Comparison of ENCODE assay signal across 8 cellular contexts in genomic region chr5:115168829-115169391, GRCh38. TPM values are rescaled to one million over a fixed set of nuclear protein-coding genes. Genes with fewer than 3 reads are reported as not detected.
DNase-seq lines count a peak whose midpoint lies in the region; ATAC-seq and TF ChIP-seq lines count a peak whose summit lies in the region.

No MANE protein-coding gene starts in this region.

- no peak overlapping the region for H3K27ac ChIP-seq in CD4-positive, CD25-positive, alpha-beta regulatory T cell (ENCODE audit: insufficient read depth, low read length, poor library complexity, severe bottlenecking)
- H3K27ac ChIP-seq in endodermal cell (ENCODE audit: low read depth, low read length): peak overlapping the region; percentile 89
- no peak overlapping the region for H3K27ac ChIP-seq in naive thymus-derived CD4-positive, alpha-beta T cell (ENCODE audit: low read depth, low read length)

- CTCF ChIA-PET in naive thymus-derived CD4-positive, alpha-beta T cell (lab: Charles Lee): interaction anchor here (0.7 kb wide), 1 partner anchor 44 kb away, joined by 3 read pairs; no protein-coding TSS in a partner anchor

- H3K9me3 Mint-ChIP-seq in CD4-positive, CD25-positive, alpha-beta regulatory T cell: peaks cover 2 to 17% (median 7%) of the 10 kb centered on the region in 7 donors
- peaks cover 43% of the 10 kb centered on the region for H3K9me3 Mint-ChIP-seq in endodermal cell
- peaks cover 3 to 40% (median 12%) of the 10 kb centered on the region in 11 donors for H3K9me3 Mint-ChIP-seq in naive thymus-derived CD4-positive, alpha-beta T cell

- no peak for DNase-seq in CD4-positive, CD25-positive, alpha-beta regulatory T cell
- peak; percentile 58 for DNase-seq in RKO (ENCODE audit: low spot score)
- peak; percentile 74 for DNase-seq in endodermal cell
- DNase-seq in naive thymus-derived CD4-positive, alpha-beta T cell: peak in 1 of 9 donors; percentile 11
- no peak for DNase-seq in H4 (ENCODE audit: low spot score)

- peaks cover 4 to 19% (median 8%) of the 10 kb centered on the region in 4 donors for H3K4me1 Mint-ChIP-seq in CD4-positive, CD25-positive, alpha-beta regulatory T cell
- peaks cover 15% of the 10 kb centered on the region for H3K4me1 Mint-ChIP-seq in endodermal cell
- peaks cover 6 to 17% (median 12%) of the 10 kb centered on the region in 7 donors for H3K4me1 Mint-ChIP-seq in naive thymus-derived CD4-positive, alpha-beta T cell

- peaks cover 66% of the 10 kb centered on the region for H3K27me3 Mint-ChIP-seq in CD4-positive, CD25-positive, alpha-beta regulatory T cell
- H3K27me3 Mint-ChIP-seq in endodermal cell (ENCODE audit: insufficient read depth): peaks cover 23% of the 10 kb centered on the region
- peaks cover 59 to 74% (median 62%) of the 10 kb centered on the region in 5 donors for H3K27me3 Mint-ChIP-seq in naive thymus-derived CD4-positive, alpha-beta T cell

- intact Hi-C loops in naive thymus-derived CD4-positive, alpha-beta T cell (cut with micrococcal nuclease): loop anchor here in 1 of 2 donors (2.0 kb wide), 1 partner anchor 128 kb away; the partner anchor contains the start of gene CCDC112

- no peaks in the 10 kb centered on the region for H3K36me3 ChIP-seq in CD4-positive, CD25-positive, alpha-beta regulatory T cell (ENCODE audit: control insufficient read depth, insufficient read depth, low read length)
- H3K36me3 ChIP-seq in endodermal cell (ENCODE audit: control insufficient read depth, insufficient read depth, low read length): peaks cover 5% of the 10 kb centered on the region
- H3K36me3 ChIP-seq in naive thymus-derived CD4-positive, alpha-beta T cell (ENCODE audit: control insufficient read depth in 2 of 3, insufficient read depth in 3 of 3, low read length in 3 of 3): no peaks in the 10 kb centered on the region

- peaks cover 6 to 15% of the 10 kb centered on the region in 2 experiments for H3K9me3 ChIP-seq in CD4-positive, CD25-positive, alpha-beta regulatory T cell (ENCODE audit: control insufficient read depth in 2 of 2, low read length in 2 of 2)
- peaks cover 44% of the 10 kb centered on the region for H3K9me3 ChIP-seq in endodermal cell (ENCODE audit: control insufficient read depth, low read length)
- H3K9me3 ChIP-seq in naive thymus-derived CD4-positive, alpha-beta T cell (ENCODE audit: control insufficient read depth in 2 of 3, low read length in 3 of 3): peaks cover 0 to 12% (median 0%) of the 10 kb centered on the region in 3 experiments

- ATAC-seq in CD4-positive, CD25-positive, alpha-beta regulatory T cell (ENCODE audit: low read depth in 2 of 2): no peak
- ATAC-seq in GM21515 (IDR thresholded peaks at IDR 0.05; ENCODE audit: unreplicated experiment): peak; percentile 1
- ATAC-seq in naive thymus-derived CD4-positive, alpha-beta T cell: no peak
- ATAC-seq in HG03108 (IDR thresholded peaks at IDR 0.05; ENCODE audit: unreplicated experiment): no peak
- no peak for ATAC-seq in GM18519 (IDR thresholded peaks at IDR 0.05; ENCODE audit: low FRiP score, unreplicated experiment)

- TF ChIP-seq CTCF in endodermal cell (conservative IDR thresholded peaks at IDR 0.05): no peak

- no peak overlapping the region for H3K4me3 ChIP-seq in CD4-positive, CD25-positive, alpha-beta regulatory T cell (ENCODE audit: low read depth, low read length)
- H3K4me3 ChIP-seq in endodermal cell (ENCODE audit: low read length): peak overlapping the region; percentile 86
- H3K4me3 ChIP-seq in naive thymus-derived CD4-positive, alpha-beta T cell (ENCODE audit: low read length): peak overlapping the region; percentile 70

- H3K4me1 ChIP-seq in CD4-positive, CD25-positive, alpha-beta regulatory T cell (ENCODE audit: control insufficient read depth, insufficient read depth, low read length, poor library complexity, severe bottlenecking): peaks cover 20% of the 10 kb centered on the region
- H3K4me1 ChIP-seq in endodermal cell (ENCODE audit: control insufficient read depth, insufficient read depth, low read length): no peaks in the 10 kb centered on the region
- H3K4me1 ChIP-seq in naive thymus-derived CD4-positive, alpha-beta T cell (ENCODE audit: control insufficient read depth in 2 of 2, insufficient read depth in 2 of 2, low read length in 2 of 2): peaks cover 9 to 11% of the 10 kb centered on the region in 2 donors

- POLR2A ChIA-PET in naive thymus-derived CD4-positive, alpha-beta T cell (lab: Charles Lee): interaction anchor here (0.6 kb wide), 1 partner anchor 375 kb away, joined by 4 read pairs; no protein-coding TSS in a partner anchor

- peaks cover 40% of the 10 kb centered on the region for H3K27me3 ChIP-seq in CD4-positive, CD25-positive, alpha-beta regulatory T cell (ENCODE audit: control insufficient read depth, insufficient read depth, low read length)
- H3K27me3 ChIP-seq in endodermal cell (ENCODE audit: control insufficient read depth, insufficient read depth, low read length, poor library complexity, severe bottlenecking): peaks cover 22% of the 10 kb centered on the region
- H3K27me3 ChIP-seq in naive thymus-derived CD4-positive, alpha-beta T cell (ENCODE audit: control insufficient read depth in 2 of 2, insufficient read depth in 2 of 2, low read length in 2 of 2): peaks cover 17 to 31% of the 10 kb centered on the region in 2 donors

- H3K27ac Mint-ChIP-seq in CD4-positive, CD25-positive, alpha-beta regulatory T cell: no peak overlapping the region
- H3K27ac Mint-ChIP-seq in endodermal cell: peak overlapping the region; percentile 92
- peak overlapping the region in 1 of 9 donors; percentile 67 for H3K27ac Mint-ChIP-seq in naive thymus-derived CD4-positive, alpha-beta T cell

- peak overlapping the region; percentile 83 for H3K9ac ChIP-seq in endodermal cell (ENCODE audit: extremely low read depth, low read length, poor library complexity, severe bottlenecking)

- WGBS in endodermal cell (ENCODE audit: insufficient coverage in 1 of 2, insufficient read length in 1 of 2), 2 experiments: 0 to 2% methylated on average over 4 to 31 of the region's 31 CpGs

- no peaks in the 10 kb centered on the region for H3K36me3 Mint-ChIP-seq in CD4-positive, CD25-positive, alpha-beta regulatory T cell
- H3K36me3 Mint-ChIP-seq in endodermal cell (ENCODE audit: low read depth): peaks cover 41% of the 10 kb centered on the region
- peaks cover 0 to 7% (median 5%) of the 10 kb centered on the region in 5 donors for H3K36me3 Mint-ChIP-seq in naive thymus-derived CD4-positive, alpha-beta T cell

- H3K4me3 Mint-ChIP-seq in CD4-positive, CD25-positive, alpha-beta regulatory T cell: peak overlapping the region; percentile 66 to 89 (median 82)
- peak overlapping the region; percentile 80 for H3K4me3 Mint-ChIP-seq in endodermal cell
- peak overlapping the region; percentile 71 to 89 (median 84) for H3K4me3 Mint-ChIP-seq in naive thymus-derived CD4-positive, alpha-beta T cell

RNA-seq across cellular contexts. Expression of gene TRIM36, which starts 0.8 kb away (rescaled TPM):
- not detected for total RNA-seq in CD4-positive, CD25-positive, alpha-beta regulatory T cell
- not detected for polyA plus RNA-seq in CD4-positive, CD25-positive, alpha-beta regulatory T cell
- 10 to 100 TPM; 13.3 to 17.3 TPM for total RNA-seq in endodermal cell
- 19.8 TPM for polyA plus RNA-seq in endodermal cell (2013, experiment 1 of 2)
- polyA plus RNA-seq in endodermal cell (2013, experiment 2 of 2): 19.7 TPM
- 1 to 10 TPM in 1 of 5 experiments, under 1 TPM in 3, not detected in 1; 0.12 to 2.6 (median 0.32) TPM for total RNA-seq in naive thymus-derived CD4-positive, alpha-beta T cell
- not detected for polyA plus RNA-seq in naive thymus-derived CD4-positive, alpha-beta T cell
- 7.5 and 20.0 TPM in 2 replicates for total RNA-seq in H4 (2014; rRNA removed; shearing (Covaris generic))

Comparison
In these comparisons a context has a peak if more than half of its experiments do, and no peak if none do; other contexts are left out.
1. DNase-seq: peak in RKO (single experiment) and endodermal cell (single experiment); none in CD4-positive, CD25-positive, alpha-beta regulatory T cell (0 of 3) and H4 (single experiment).
2. Peak in every context shown above with its lines, with median percentiles within 50 percentile points of each other: H3K4me3 Mint-ChIP-seq.